ENCODE assay signal across 6 cellular contexts in genomic region chr22:45052665-45053064, GRCh38. TPM values are rescaled to one million over a fixed set of nuclear protein-coding genes. Genes with fewer than 3 reads are reported as not detected.
"Had no signal": no experiment of that assay in that cellular context is flagged by ENCODE, and none has a peak within 500 bp of the region (broad histone marks: within the 10 kb centered on the region; RNA-seq: fewer than 3 reads in every experiment).

No MANE protein-coding gene starts in this region.

RNA-seq across cellular contexts. Expression of gene PHF21B, which starts 42.9 kb away (rescaled TPM):
- total RNA-seq: mesenteric fat pad; naive thymus-derived CD4-positive, alpha-beta T cell; osteoblast; pulmonary artery endothelial cell; renal cortical epithelial cell; right lobe of liver had no signal
- polyA plus RNA-seq: naive thymus-derived CD4-positive, alpha-beta T cell had no signal
